Comparison of ENCODE assay signal across 12 cellular contexts in genomic region chr17:74442291-74442669, GRCh38. TPM values are rescaled to one million over a fixed set of nuclear protein-coding genes. Genes with fewer than 3 reads are reported as not detected.
A peak's percentile ranks its signal among the peaks of the same experiment; 100 is the strongest.
DNase-seq lines count a peak whose midpoint lies in the region; ATAC-seq and TF ChIP-seq lines count a peak whose summit lies in the region.
"Had no signal": no experiment of that assay in that cellular context is flagged by ENCODE, and none has a peak within 500 bp of the region (broad histone marks: within the 10 kb centered on the region; RNA-seq: fewer than 3 reads in every experiment).

No MANE protein-coding gene starts in this region.

- no peak overlapping the region for H4K8ac ChIP-seq in neuronal stem cell (ENCODE audit: low read depth, low read length)

- CTCF ChIA-PET in OCI-LY7 (lab: Charles Lee; ENCODE audit: unreplicated experiment) = no interaction called here

- ATAC-seq in upper lobe of left lung (ENCODE audit: low FRiP score in 2 of 2) = no peak
- no peak for ATAC-seq in activated naive CD4-positive, alpha-beta T cell treated with anti-CD3 and anti-CD28 coated beads, Interleukin-2, amount 50 U/mL, for 72 hours
- ATAC-seq: activated CD4-positive, alpha-beta T cell treated with anti-CD3 and anti-CD28 coated beads for 36 hours had no signal

- H4K91ac ChIP-seq in neuronal stem cell (ENCODE audit: low read depth, low read length, poor library complexity) = no peak overlapping the region

- H2BK12ac ChIP-seq in neuronal stem cell (ENCODE audit: low read length) = peak overlapping the region; percentile 14

- H4K20me1 ChIP-seq in OCI-LY7 (ENCODE audit: insufficient read depth, low read length) = no peaks in the 10 kb centered on the region

- no peak for TF ChIP-seq EP300 in upper lobe of left lung (IDR thresholded peaks at IDR 0.05)

- H3K27ac Mint-ChIP-seq in activated naive CD4-positive, alpha-beta T cell treated with anti-CD3 and anti-CD28 coated beads, Interleukin-2, amount 50 U/mL, for 72 hours = no peak overlapping the region
- H3K27ac Mint-ChIP-seq in T-helper 2 cell treated with Interferon-gamma antibody and Interleukin-4, amounts not matched to agents 5 μg/mL and 100 μg/mL, for 36 hours = no peak overlapping the region
- H3K27ac Mint-ChIP-seq: activated CD4-positive, alpha-beta T cell treated with anti-CD3 and anti-CD28 coated beads for 36 hours had no signal

- H3K9me2 ChIP-seq in OCI-LY7 (ENCODE audit: insufficient read depth, low read length) = no peaks in the 10 kb centered on the region

- no peaks in the 10 kb centered on the region for H3K79me1 ChIP-seq in neuronal stem cell (ENCODE audit: low read depth, low read length)

- no peak overlapping the region for H3K14ac ChIP-seq in neuronal stem cell (ENCODE audit: low read length)

- 74 to 88% methylated on average over 4 to 5 of the region's 6 CpGs for WGBS in esophagus squamous epithelium, 2 donors
- WGBS in neuronal stem cell (ENCODE audit: extremely low coverage in 2 of 2, insufficient read length in 2 of 2, insufficient replicate concordance in 1 of 2), 2 donors = no CpG with 5 or more reads among the region's 6 CpGs
- WGBS in upper lobe of left lung, 2 donors = 78 to 88% methylated on average over 6 of the region's 6 CpGs

- peaks cover 14 to 16% of the 10 kb centered on the region in 2 donors for H3K36me3 Mint-ChIP-seq in activated naive CD4-positive, alpha-beta T cell treated with anti-CD3 and anti-CD28 coated beads, Interleukin-2, amount 50 U/mL, for 72 hours
- H3K36me3 Mint-ChIP-seq in T-helper 2 cell treated with Interferon-gamma antibody and Interleukin-4, amounts not matched to agents 5 μg/mL and 100 μg/mL, for 36 hours (ENCODE audit: low read depth) = peaks cover 4% of the 10 kb centered on the region

- peak overlapping the region; percentile 91 for H2AFZ ChIP-seq in OCI-LY7 (ENCODE audit: low read length)
- H2AFZ ChIP-seq in neuronal stem cell (ENCODE audit: low read length) = no peak overlapping the region

- H2AK5ac ChIP-seq in neuronal stem cell (ENCODE audit: low read depth, low read length) = no peak overlapping the region

- POLR2A ChIA-PET in OCI-LY7 (lab: Charles Lee) = no interaction called here

- TF ChIP-seq CTCF in OCI-LY7 (conservative IDR thresholded peaks at IDR 0.05; ENCODE audit: low read length) (no peak), esophagus squamous epithelium (IDR thresholded peaks at IDR 0.05) (no peak), upper lobe of left lung (IDR thresholded peaks at IDR 0.05) (no peak)

- H3K9me3 Mint-ChIP-seq in activated naive CD4-positive, alpha-beta T cell treated with anti-CD3 and anti-CD28 coated beads, Interleukin-2, amount 50 U/mL, for 72 hours = peaks cover 10 to 12% of the 10 kb centered on the region in 2 donors
- H3K9me3 Mint-ChIP-seq in T-helper 2 cell treated with Interferon-gamma antibody and Interleukin-4, amounts not matched to agents 5 μg/mL and 100 μg/mL, for 36 hours = peaks cover 19% of the 10 kb centered on the region

- H3K23ac ChIP-seq in neuronal stem cell (ENCODE audit: low read depth, low read length, poor library complexity) = peak overlapping the region; percentile 32

- no peak overlapping the region for H3K4me3 Mint-ChIP-seq in T-helper 2 cell treated with Interferon-gamma antibody and Interleukin-4, amounts not matched to agents 5 μg/mL and 100 μg/mL, for 36 hours
- H3K4me3 Mint-ChIP-seq: activated CD4-positive, alpha-beta T cell treated with anti-CD3 and anti-CD28 coated beads for 36 hours had no signal

- H3K9ac ChIP-seq in neuronal stem cell (ENCODE audit: low read depth, low read length, poor library complexity) = no peak overlapping the region

- H3K4me3 ChIP-seq in OCI-LY7 (ENCODE audit: low read depth, low read length, poor library complexity, severe bottlenecking) = peak overlapping the region; percentile 58
- no peak overlapping the region for H3K4me3 ChIP-seq in esophagus squamous epithelium
- no peak overlapping the region for H3K4me3 ChIP-seq in neuronal stem cell (ENCODE audit: low read length in 2 of 2)
- H3K4me3 ChIP-seq in upper lobe of left lung = peak overlapping the region in 1 of 4 donors; percentile 42
- H3K4me3 ChIP-seq in H7 (ENCODE audit: insufficient read depth, low read depth, low read length) = no peak overlapping the region
- H3K4me3 ChIP-seq: SJSA1 had no signal

- H3K36me3 ChIP-seq in OCI-LY7 (ENCODE audit: insufficient read depth, low read length) (no peaks in the 10 kb centered on the region), esophagus squamous epithelium (peaks cover 0 to 20% (median 0%) of the 10 kb centered on the region in 3 donors), neuronal stem cell (replicated peaks in 1 of 2; ENCODE audit: control insufficient read depth in 2 of 2, insufficient read depth in 2 of 2, low read length in 2 of 2) (peaks cover 0 to 19% of the 10 kb centered on the region in 2 donors), upper lobe of left lung (peaks cover 0 to 13% (median 6%) of the 10 kb centered on the region in 4 donors), H7 (replicated peaks; ENCODE audit: control insufficient read depth, insufficient read depth, low read length) (no peaks in the 10 kb centered on the region)

- H3K27ac ChIP-seq in OCI-LY7 (ENCODE audit: low read depth, low read length, poor library complexity, severe bottlenecking) (no peak overlapping the region), esophagus squamous epithelium (peak overlapping the region; percentile 67 to 89 (median 82)), neuronal stem cell (replicated peaks; ENCODE audit: low read length) (no peak overlapping the region), upper lobe of left lung (peak overlapping the region; percentile 87 to 94 (median 88))
- H3K27ac ChIP-seq: SJSA1 had no signal

- H3K18ac ChIP-seq in neuronal stem cell (ENCODE audit: low read length) = peak overlapping the region; percentile 84

- peak overlapping the region; percentile 65 for H3K4me2 ChIP-seq in OCI-LY7 (ENCODE audit: low read length)
- H3K4me2 ChIP-seq in neuronal stem cell (ENCODE audit: insufficient read depth, low read length, poor library complexity, severe bottlenecking) = no peak overlapping the region

- H3K27me3 ChIP-seq in esophagus squamous epithelium (no peaks in the 10 kb centered on the region), neuronal stem cell (ENCODE audit: control insufficient read depth in 3 of 3, insufficient read depth in 3 of 3, low read depth in 1 of 3, low read length in 3 of 3) (peaks cover 0 to 3% (median 0%) of the 10 kb centered on the region in 3 experiments), upper lobe of left lung (no peaks in the 10 kb centered on the region), H7 (ENCODE audit: control insufficient read depth, insufficient read depth, low read length) (peaks cover 1% of the 10 kb centered on the region; the same call in 1 of the 2 replicates)
- H3K27me3 ChIP-seq: SJSA1 had no signal

- no peak overlapping the region for H3K4ac ChIP-seq in neuronal stem cell (ENCODE audit: low read length)

- H2BK5ac ChIP-seq in neuronal stem cell (ENCODE audit: low read length) = peak overlapping the region; percentile 35

- H2BK15ac ChIP-seq in neuronal stem cell (ENCODE audit: low read length) = no peak overlapping the region

- H2BK120ac ChIP-seq in neuronal stem cell (ENCODE audit: low read depth, low read length) = no peak overlapping the region

- TF ChIP-seq POLR2A in esophagus squamous epithelium (IDR thresholded peaks at IDR 0.05) (no peak), upper lobe of left lung (IDR thresholded peaks at IDR 0.05) (no peak)

- no peaks in the 10 kb centered on the region for H3K79me2 ChIP-seq in OCI-LY7 (ENCODE audit: insufficient read depth, low read depth, low read length)

- no TSS peak for BruUV-seq in OCI-LY7 (replicated peaks; lab: Mats Ljungman, UMichigan)

- H3K4me1 ChIP-seq in OCI-LY7 (ENCODE audit: insufficient read depth, low read length, poor library complexity, severe bottlenecking) (peaks cover 22% of the 10 kb centered on the region), esophagus squamous epithelium (peaks cover 22 to 54% (median 27%) of the 10 kb centered on the region in 3 donors), neuronal stem cell (ENCODE audit: control insufficient read depth in 2 of 2, insufficient read depth in 1 of 2, low read depth in 1 of 2, low read length in 2 of 2) (peaks cover 6 to 17% of the 10 kb centered on the region in 2 donors), upper lobe of left lung (peaks cover 49 to 54% (median 51%) of the 10 kb centered on the region in 4 donors)
- H3K4me1 ChIP-seq: SJSA1 had no signal

- H3K27me3 Mint-ChIP-seq in T-helper 2 cell treated with Interferon-gamma antibody and Interleukin-4, amounts not matched to agents 5 μg/mL and 100 μg/mL, for 36 hours (ENCODE audit: low read depth) = no peaks in the 10 kb centered on the region

- H3K4me1 Mint-ChIP-seq in T-helper 2 cell treated with Interferon-gamma antibody and Interleukin-4, amounts not matched to agents 5 μg/mL and 100 μg/mL, for 36 hours (ENCODE audit: low read depth) = peaks cover 2% of the 10 kb centered on the region
- H3K4me1 Mint-ChIP-seq: activated CD4-positive, alpha-beta T cell treated with anti-CD3 and anti-CD28 coated beads for 36 hours had no signal

- no peak for DNase-seq in OCI-LY7 (ENCODE audit: low spot score)
- no peak for DNase-seq in esophagus squamous epithelium (lab: John Stamatoyannopoulos, UW)
- DNase-seq in neuronal stem cell (ENCODE audit: low spot score) = no peak
- no peak for DNase-seq in upper lobe of left lung
- no peak for DNase-seq in H7
- no peak for DNase-seq in activated naive CD4-positive, alpha-beta T cell treated with anti-CD3 and anti-CD28 coated beads, Interleukin-2, amount 50 U/mL, for 72 hours (ENCODE audit: low spot score in 2 of 2)
- DNase-seq in T-helper 2 cell treated with Interferon-gamma antibody and Interleukin-4, amounts not matched to agents 5 μg/mL and 100 μg/mL, for 36 hours (ENCODE audit: low spot score) = no peak
- DNase-seq in HuH-7.5 (ENCODE audit: low spot score) = no peak
- DNase-seq: activated effector memory CD4-positive, alpha-beta T cell treated with anti-CD3 and anti-CD28 coated beads, Interleukin-2, amount 50 U/mL, for 16 hours; NCI-H526 treated with DMSO at 0.1 percent for 48 hours had no signal

- H3K9me3 ChIP-seq in OCI-LY7 (ENCODE audit: low read length) (no peaks in the 10 kb centered on the region), esophagus squamous epithelium (peaks cover 0 to 20% (median 0%) of the 10 kb centered on the region in 3 donors), neuronal stem cell (replicated peaks in 1 of 2; ENCODE audit: control insufficient read depth in 2 of 2, insufficient read depth in 1 of 2, low read depth in 1 of 2, low read length in 2 of 2) (peaks cover 0 to under 1% of the 10 kb centered on the region in 2 donors), upper lobe of left lung (peaks cover 0 to 6% (median 1%) of the 10 kb centered on the region in 4 donors)

- intact Hi-C loops in OCI-LY7 (cut with micrococcal nuclease; ENCODE audit: unreplicated experiment) = no loop called here
- intact Hi-C loops in esophagus squamous epithelium (cut with DNase I) = no loop called here

RNA-seq across cellular contexts. Expression of gene GPRC5C, which starts 10.4 kb away (rescaled TPM):
- total RNA-seq in OCI-LY7 (2014; rRNA removed; shearing (Covaris generic)) = 9.4 and 19.5 TPM in 2 replicates
- total RNA-seq in OCI-LY7 (2022) (1.1 and 2.0 TPM in 2 replicates), esophagus squamous epithelium (10 to 100 TPM in 2 of 4 donors, 1 to 10 TPM in 2; 6.3 to 21.6 (median 11.7) TPM), upper lobe of left lung (10 to 100 TPM; 50.7 to 88.4 (median 56.4) TPM)
- 39.2 TPM for polyA plus RNA-seq in neuronal stem cell (2013, experiment 1 of 2)
- polyA plus RNA-seq in neuronal stem cell (2013, experiment 2 of 2) = 37.9 TPM
- 35.3 and 48.8 TPM in 2 replicates for total RNA-seq in H7 (2014; rRNA removed; shearing (Covaris generic))
- 1 to 10 TPM in 1 of 2 donors, not detected in 1; 2.3 TPM for total RNA-seq in activated naive CD4-positive, alpha-beta T cell treated with anti-CD3 and anti-CD28 coated beads, Interleukin-2, amount 50 U/mL, for 72 hours

RNA-seq across cellular contexts. Expression of gene CD300A, which starts 24.2 kb away (rescaled TPM):
- 6.7 and 7.4 TPM in 2 replicates for total RNA-seq in OCI-LY7 (2014; rRNA removed; shearing (Covaris generic))
- 1.8 and 3.5 TPM in 2 replicates for total RNA-seq in OCI-LY7 (2022)
- total RNA-seq in esophagus squamous epithelium = 10 to 100 TPM in 1 of 4 donors, 1 to 10 TPM in 2, under 1 TPM in 1; 0.88 to 19.6 (median 2.8) TPM
- polyA plus RNA-seq in neuronal stem cell (2013, experiment 1 of 2) = 0.10 TPM
- polyA plus RNA-seq in neuronal stem cell (2013, experiment 2 of 2) = 0.04 TPM
- total RNA-seq in upper lobe of left lung = 10 to 100 TPM; 10.7 to 26.5 (median 18.0) TPM
- 0.07 and 0.48 TPM in 2 replicates for total RNA-seq in H7 (2014; rRNA removed; shearing (Covaris generic))
- 1 to 10 TPM in 1 of 2 donors, under 1 TPM in 1; 0.46 to 4.0 TPM for total RNA-seq in activated naive CD4-positive, alpha-beta T cell treated with anti-CD3 and anti-CD28 coated beads, Interleukin-2, amount 50 U/mL, for 72 hours
- total RNA-seq: SJSA1 had no signal

Comparison
In these comparisons a context has a peak if more than half of its experiments do, and no peak if none do; other contexts are left out.
1. H3K27ac ChIP-seq: peak in esophagus squamous epithelium (4 of 4) and upper lobe of left lung (4 of 4); none in OCI-LY7 (single experiment) and neuronal stem cell (single experiment).